ENCODE assay signal across 1 cellular context in genomic region chr14:38536376-38537038, GRCh38.
TF ChIP-seq lines count a peak whose summit lies in the region.

No MANE protein-coding gene starts in this region.

TF ChIP-seq in GM23338, 12 proteins besides CTCF, POLR2A, EP300 and RAD21 (continued from another document):
- TF ChIP-seq ZNF462 (CRISPR knock-in tag; IDR thresholded peaks at IDR 0.05) (no peak), ZNF331 (CRISPR knock-in tag; IDR thresholded peaks at IDR 0.05; ENCODE audit: low read depth) (no peak), ETS1 (IDR thresholded peaks at IDR 0.05) (no peak), CREB1 (CRISPR knock-in tag; IDR thresholded peaks at IDR 0.05; ENCODE audit: low read depth) (no peak), STAT1 (IDR thresholded peaks at IDR 0.05; ENCODE audit: unreplicated experiment) (no peak), EZH2 (IDR thresholded peaks at IDR 0.05; ENCODE audit: low read depth, unreplicated experiment) (no peak), JUNB (IDR thresholded peaks at IDR 0.05; ENCODE audit: unreplicated experiment) (no peak), NANOG (IDR thresholded peaks at IDR 0.05; ENCODE audit: borderline replicate concordance) (no peak)
